Comparison of ENCODE assay signal across 9 cellular contexts in the genomic region with DNA sequence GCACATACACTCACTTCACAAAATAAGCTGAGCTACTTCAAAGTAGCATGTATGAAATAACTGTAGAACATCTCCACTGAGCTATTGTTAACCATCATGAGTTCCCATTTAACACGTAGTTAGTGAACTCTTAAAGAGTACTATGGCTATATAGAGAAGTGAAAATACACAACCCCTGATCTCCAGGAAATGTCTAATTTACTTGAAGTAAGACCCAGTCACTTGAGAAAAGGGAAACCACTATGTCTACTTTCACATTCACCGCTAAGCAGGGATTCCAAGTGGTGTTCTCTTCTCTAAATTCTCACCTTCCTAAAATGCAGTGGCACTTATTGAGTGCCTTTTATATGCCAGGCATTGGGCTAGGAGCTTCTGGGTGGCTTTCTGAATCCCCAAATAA. TPM values are rescaled to one million over a fixed set of nuclear protein-coding genes. Genes with fewer than 3 reads are reported as not detected.
DNase-seq lines count a peak whose midpoint lies in the region; ATAC-seq lines count a peak whose summit lies in the region.
"Had no signal": no experiment of that assay in that cellular context is flagged by ENCODE, and none has a peak within 500 bp of the region (broad histone marks: within the 10 kb centered on the region; RNA-seq: fewer than 3 reads in every experiment).

No MANE protein-coding gene starts in this region.

- peaks cover 10% of the 10 kb centered on the region for H3K4me1 Mint-ChIP-seq in activated CD4-positive, alpha-beta T cell treated with anti-CD3 and anti-CD28 coated beads for 36 hours

- no peak overlapping the region for H3K4me3 Mint-ChIP-seq in activated CD4-positive, alpha-beta T cell treated with anti-CD3 and anti-CD28 coated beads for 36 hours

- intact Hi-C loops in activated CD4-positive, alpha-beta T cell treated with anti-CD3 and anti-CD28 coated beads for 36 hours (cut with DNase I, micrococcal nuclease) = loop anchor here (2.0 to 10.0 kb wide), 5 partner anchors 129 to 452 kb away; partner anchors contain the start of genes EAF1 (in 1 of the 2) and METTL6 (in 1 of the 2)

- no peaks in the 10 kb centered on the region for H3K27me3 Mint-ChIP-seq in activated CD4-positive, alpha-beta T cell treated with anti-CD3 and anti-CD28 coated beads for 36 hours

- CTCF ChIA-PET in activated CD4-positive, alpha-beta T cell treated with anti-CD3 and anti-CD28 coated beads for 36 hours (lab: Charles Lee) = interaction anchor here (0.8 to 2.1 kb wide), 10 partner anchors 12 to 386 kb away, joined by 3 to 12 read pairs (median 4); no protein-coding TSS in a partner anchor

- H3K9me3 Mint-ChIP-seq in activated CD4-positive, alpha-beta T cell treated with anti-CD3 and anti-CD28 coated beads for 36 hours (ENCODE audit: low read depth) = no peaks in the 10 kb centered on the region

- H3K36me3 Mint-ChIP-seq in activated CD4-positive, alpha-beta T cell treated with anti-CD3 and anti-CD28 coated beads for 36 hours (ENCODE audit: low read depth) = peaks cover 6% of the 10 kb centered on the region

- H3K27ac Mint-ChIP-seq in activated CD4-positive, alpha-beta T cell treated with anti-CD3 and anti-CD28 coated beads for 36 hours = peak overlapping the region; percentile 2

- POLR2A ChIA-PET in activated CD4-positive, alpha-beta T cell treated with anti-CD3 and anti-CD28 coated beads for 36 hours (lab: Charles Lee) = no interaction called here

- ATAC-seq in activated CD4-positive, alpha-beta T cell treated with anti-CD3 and anti-CD28 coated beads for 36 hours = peak; percentile 80
- ATAC-seq in HG02759 (IDR thresholded peaks at IDR 0.05; ENCODE audit: unreplicated experiment) (peak; percentile 76), left lobe of liver (no peak)

- no peak for DNase-seq in activated CD4-positive, alpha-beta T cell treated with anti-CD3 and anti-CD28 coated beads for 36 hours
- no peak for DNase-seq in activated CD4-positive, alpha-beta T cell treated with anti-CD3 and anti-CD28 coated beads for 4 hours
- DNase-seq in NOMO-1 treated with DMSO at 0.1 percent for 48 hours (lab: John Stamatoyannopoulos, UW; ENCODE audit: unreplicated experiment) (peak; percentile 97), putamen (ENCODE audit: low spot score) (peak; percentile 27), cerebellum (ENCODE audit: low spot score) (no peak), EL (no peak), left lobe of liver (ENCODE audit: low spot score) (no peak)
- DNase-seq: IMR-90 had no signal

RNA-seq across cellular contexts. Expression of gene COLQ, which starts 35.0 kb away (rescaled TPM):
- 1 to 10 TPM; 1.1 to 1.3 TPM for total RNA-seq in activated CD4-positive, alpha-beta T cell treated with anti-CD3 and anti-CD28 coated beads for 36 hours
- total RNA-seq in cerebellum (2.5 TPM), left lobe of liver (1.3 TPM)

RNA-seq across cellular contexts. Expression of gene HACL1, which starts 44.9 kb away (rescaled TPM):
- total RNA-seq in activated CD4-positive, alpha-beta T cell treated with anti-CD3 and anti-CD28 coated beads for 36 hours = 10 to 100 TPM; 22.3 to 23.2 TPM
- total RNA-seq in cerebellum (32.2 TPM), left lobe of liver (45.2 TPM)

RNA-seq across cellular contexts. Expression of gene BTD, which starts 45.0 kb away (rescaled TPM):
- 1 to 10 TPM; 3.8 to 4.4 TPM for total RNA-seq in activated CD4-positive, alpha-beta T cell treated with anti-CD3 and anti-CD28 coated beads for 36 hours
- total RNA-seq in cerebellum (19.3 TPM), left lobe of liver (57.4 TPM)

Comparison
In these comparisons a context has a peak if more than half of its experiments do, and no peak if none do; other contexts are left out.
1. DNase-seq: peak in NOMO-1 treated with DMSO at 0.1 percent for 48 hours (single experiment) and putamen (single experiment); none in activated CD4-positive, alpha-beta T cell treated with anti-CD3 and anti-CD28 coated beads for 36 hours (single experiment), activated CD4-positive, alpha-beta T cell treated with anti-CD3 and anti-CD28 coated beads for 4 hours (0 of 2), cerebellum (single experiment), EL (single experiment) and left lobe of liver (single experiment).